Comparison of ENCODE assay signal across 8 cellular contexts in genomic region chr1:22428672-22429071, GRCh38. TPM values are rescaled to one million over a fixed set of nuclear protein-coding genes. Genes with fewer than 3 reads are reported as not detected.
DNase-seq lines count a peak whose midpoint lies in the region; ATAC-seq and TF ChIP-seq lines count a peak whose summit lies in the region.

No MANE protein-coding gene starts in this region.

- TF ChIP-seq POLR2A in Peyer's patch (IDR thresholded peaks at IDR 0.05), result no peak

- H3K9ac ChIP-seq in liver (ENCODE audit: low read depth in 1 of 2, low read length in 2 of 2), result no peak overlapping the region

- H3K9me3 ChIP-seq in Peyer's patch (no peaks in the 10 kb centered on the region), liver (ENCODE audit: control insufficient read depth in 4 of 4, low read length in 3 of 4) (no peaks in the 10 kb centered on the region)

- TF ChIP-seq CTCF in AG09309 (IDR thresholded peaks at IDR 0.05; ENCODE audit: control insufficient read depth, insufficient read depth, low read depth, low read length, missing control alignments) (no peak), Peyer's patch (IDR thresholded peaks at IDR 0.05) (no peak), liver (IDR thresholded peaks at IDR 0.05; ENCODE audit: low read depth, low read length, missing input control) (no peak), omental fat pad (IDR thresholded peaks at IDR 0.05) (no peak)

- H3K4me1 ChIP-seq in Peyer's patch (no peaks in the 10 kb centered on the region), liver (ENCODE audit: control insufficient read depth in 4 of 4, insufficient read depth in 4 of 4, low read length in 3 of 4) (no peaks in the 10 kb centered on the region)

- DNase-seq in AG09309 (ENCODE audit: low read depth) (no peak), GM19240 (ENCODE audit: insufficient read length, low spot score) (peak; percentile 20), Peyer's patch (no peak), omental fat pad (ENCODE audit: low spot score) (no peak)
- peak; percentile 38 for DNase-seq in central memory CD4-positive, alpha-beta T cell

- H3K27ac ChIP-seq in Peyer's patch (no peak overlapping the region), liver (ENCODE audit: low read depth in 1 of 2, low read length in 2 of 2) (no peak overlapping the region)

- no peak for ATAC-seq in HG03571 (IDR thresholded peaks at IDR 0.05; ENCODE audit: unreplicated experiment)
- ATAC-seq in HG02981 (IDR thresholded peaks at IDR 0.05; ENCODE audit: unreplicated experiment), result no peak
- ATAC-seq in omental fat pad (ENCODE audit: low FRiP score), result no peak

- no peaks in the 10 kb centered on the region for H3K27me3 ChIP-seq in Peyer's patch
- no peaks in the 10 kb centered on the region for H3K27me3 ChIP-seq in liver (ENCODE audit: control insufficient read depth in 4 of 4, insufficient read depth in 4 of 4, low read length in 3 of 4)

- H3K36me3 ChIP-seq in Peyer's patch (no peaks in the 10 kb centered on the region), liver (ENCODE audit: control insufficient read depth in 4 of 4, insufficient read depth in 3 of 4, low read depth in 1 of 4, low read length in 3 of 4) (no peaks in the 10 kb centered on the region)

- H3K4me3 ChIP-seq in AG09309 (ENCODE audit: control insufficient read depth, low read depth, low read length) (peak overlapping the region; percentile 21), Peyer's patch (peak overlapping the region; percentile 3 to 29 (median 8)), liver (ENCODE audit: low read depth in 1 of 3, low read length in 3 of 3) (peak overlapping the region in 2 of 3 donors; percentile 13 to 48)

- no peak for TF ChIP-seq RAD21 in liver (IDR thresholded peaks at IDR 0.05)

- WGBS in liver, result 35% methylated on average over 5 of the region's 5 CpGs

TF ChIP-seq in liver, 16 proteins besides CTCF, POLR2A, EP300 and RAD21:
- no peak for TF ChIP-seq JUND (IDR thresholded peaks at IDR 0.05)
- TF ChIP-seq YY1 (IDR thresholded peaks at IDR 0.05), result no peak
- TF ChIP-seq HNF4A (conservative IDR thresholded peaks at IDR 0.05), result no peak

RNA-seq across cellular contexts. Expression of gene ZBTB40, which starts 23.0 kb away (rescaled TPM):
- 10 to 100 TPM; 25.7 to 38.0 (median 32.5) TPM for total RNA-seq in Peyer's patch
- 10 to 100 TPM in 1 of 2 donors, 1 to 10 TPM in 1; 7.1 to 11.2 TPM for total RNA-seq in liver
- polyA plus RNA-seq in liver, result 1 to 10 TPM; 2.1 to 2.2 TPM
- 10 to 100 TPM; 13.2 to 19.9 (median 17.8) TPM for total RNA-seq in omental fat pad

Comparison
In these comparisons a context has a peak if more than half of its experiments do, and no peak if none do; other contexts are left out.
1. DNase-seq: peak in GM19240 (single experiment) and central memory CD4-positive, alpha-beta T cell (single experiment); none in AG09309 (single experiment), Peyer's patch (0 of 3) and omental fat pad (single experiment).
2. Peak in every context shown above with its lines, with median percentiles within 50 percentile points of each other: H3K4me3 ChIP-seq.